ENCODE assay signal across 1 cellular context in the genomic region with DNA sequence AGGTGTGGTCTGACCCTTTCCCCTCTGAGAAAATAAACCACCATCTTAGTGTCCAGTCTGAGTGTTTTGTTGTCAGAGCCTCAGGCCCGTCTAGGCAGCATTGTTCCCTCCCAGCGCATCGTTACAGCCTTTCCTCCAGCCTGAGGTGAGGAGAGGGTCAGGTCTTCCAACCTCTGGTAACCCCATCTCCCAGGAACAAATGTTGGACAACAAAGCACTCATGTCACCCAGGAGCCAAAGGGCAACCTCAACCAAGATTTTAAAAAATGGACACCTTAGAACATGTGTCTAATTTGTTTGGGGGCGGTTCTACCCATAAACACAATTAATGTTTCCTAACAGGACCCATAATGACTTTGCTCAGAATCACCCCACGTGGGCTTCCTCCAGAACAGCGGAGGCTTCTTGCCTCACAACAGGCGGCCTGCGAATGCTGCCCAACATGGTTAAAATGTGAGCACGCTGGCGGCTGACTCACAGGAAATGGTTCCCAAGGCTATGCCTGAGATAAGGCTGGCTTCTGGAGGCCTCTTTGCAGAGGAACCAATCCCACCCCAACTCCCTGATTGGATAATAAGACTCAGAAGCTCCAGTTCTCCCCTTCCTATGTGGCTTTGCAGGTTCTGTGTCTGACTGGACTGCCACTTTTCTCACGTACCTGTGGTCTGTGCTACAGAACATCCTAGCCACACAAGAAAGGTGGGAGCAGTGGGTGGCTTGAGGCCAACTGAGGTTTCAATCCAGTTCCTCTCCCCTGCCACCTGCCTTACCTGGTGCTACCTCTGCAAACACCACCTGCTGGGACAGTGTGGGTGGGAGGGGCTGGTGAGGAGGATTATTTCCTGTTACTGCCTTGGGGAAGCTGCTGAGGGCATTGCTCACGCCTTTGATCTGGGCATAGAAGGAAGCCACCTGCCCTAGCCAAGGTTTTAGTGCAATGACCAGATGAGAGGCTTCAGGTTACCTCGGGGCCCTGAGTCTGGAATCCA.
A peak's percentile ranks its signal among the peaks of the same experiment; 100 is the strongest.
TF ChIP-seq lines count a peak whose summit lies in the region.

No MANE protein-coding gene starts in this region.

TF ChIP-seq in K562, 482 proteins besides CTCF, POLR2A, EP300 and RAD21 (continued from another document):
- TF ChIP-seq, protein P1, sequence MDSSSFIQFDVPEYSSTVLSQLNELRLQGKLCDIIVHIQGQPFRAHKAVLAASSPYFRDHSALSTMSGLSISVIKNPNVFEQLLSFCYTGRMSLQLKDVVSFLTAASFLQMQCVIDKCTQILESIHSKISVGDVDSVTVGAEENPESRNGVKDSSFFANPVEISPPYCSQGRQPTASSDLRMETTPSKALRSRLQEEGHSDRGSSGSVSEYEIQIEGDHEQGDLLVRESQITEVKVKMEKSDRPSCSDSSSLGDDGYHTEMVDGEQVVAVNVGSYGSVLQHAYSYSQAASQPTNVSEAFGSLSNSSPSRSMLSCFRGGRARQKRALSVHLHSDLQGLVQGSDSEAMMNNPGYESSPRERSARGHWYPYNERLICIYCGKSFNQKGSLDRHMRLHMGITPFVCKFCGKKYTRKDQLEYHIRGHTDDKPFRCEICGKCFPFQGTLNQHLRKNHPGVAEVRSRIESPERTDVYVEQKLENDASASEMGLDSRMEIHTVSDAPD (CRISPR knock-in tag; IDR thresholded peaks at IDR 0.05) = no peak
- no peak for TF ChIP-seq NR1H2 (CRISPR knock-in tag; IDR thresholded peaks at IDR 0.05)
- peak; percentile 97 for TF ChIP-seq ZNF589 (CRISPR knock-in tag; IDR thresholded peaks at IDR 0.05; ENCODE audit: low read depth)
- TF ChIP-seq, protein P2, sequence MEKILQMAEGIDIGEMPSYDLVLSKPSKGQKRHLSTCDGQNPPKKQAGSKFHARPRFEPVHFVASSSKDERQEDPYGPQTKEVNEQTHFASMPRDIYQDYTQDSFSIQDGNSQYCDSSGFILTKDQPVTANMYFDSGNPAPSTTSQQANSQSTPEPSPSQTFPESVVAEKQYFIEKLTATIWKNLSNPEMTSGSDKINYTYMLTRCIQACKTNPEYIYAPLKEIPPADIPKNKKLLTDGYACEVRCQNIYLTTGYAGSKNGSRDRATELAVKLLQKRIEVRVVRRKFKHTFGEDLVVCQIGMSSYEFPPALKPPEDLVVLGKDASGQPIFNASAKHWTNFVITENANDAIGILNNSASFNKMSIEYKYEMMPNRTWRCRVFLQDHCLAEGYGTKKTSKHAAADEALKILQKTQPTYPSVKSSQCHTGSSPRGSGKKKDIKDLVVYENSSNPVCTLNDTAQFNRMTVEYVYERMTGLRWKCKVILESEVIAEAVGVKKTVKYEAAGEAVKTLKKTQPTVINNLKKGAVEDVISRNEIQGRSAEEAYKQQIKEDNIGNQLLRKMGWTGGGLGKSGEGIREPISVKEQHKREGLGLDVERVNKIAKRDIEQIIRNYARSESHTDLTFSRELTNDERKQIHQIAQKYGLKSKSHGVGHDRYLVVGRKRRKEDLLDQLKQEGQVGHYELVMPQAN (IDR thresholded peaks at IDR 0.05; ENCODE audit: borderline replicate concordance) = no peak
- TF ChIP-seq TAF7 (tag; IDR thresholded peaks at IDR 0.05) = no peak
- no peak for TF ChIP-seq KLF16 (IDR thresholded peaks at IDR 0.05)
- peak; percentile 91 for TF ChIP-seq DPF2 (IDR thresholded peaks at IDR 0.05)
- no peak for TF ChIP-seq PRMT5 (CRISPR knock-in tag; IDR thresholded peaks at IDR 0.05)
- TF ChIP-seq EGR1 (conservative IDR thresholded peaks at IDR 0.05) = no peak; the same call in 1 of the 2 replicates
- peak; percentile 18; the same call in 1 of the 2 replicates for TF ChIP-seq THRAP3 (IDR thresholded peaks at IDR 0.05; ENCODE audit: borderline replicate concordance)
- TF ChIP-seq RBM14 (IDR thresholded peaks at IDR 0.05; ENCODE audit: borderline replicate concordance, insufficient read depth, low read depth, low read length) = no peak
- no peak for TF ChIP-seq STAG1 (CRISPR knock-in tag; IDR thresholded peaks at IDR 0.05; ENCODE audit: borderline replicate concordance)
- peak; percentile 18; the same call in 1 of the 2 replicates for TF ChIP-seq CTBP1 (IDR thresholded peaks at IDR 0.05; ENCODE audit: borderline replicate concordance)
- TF ChIP-seq PTRF (tag; IDR thresholded peaks at IDR 0.05) = 0 out of 2 replicates have a peak, but pooled peaks have one; percentile 34
- TF ChIP-seq ETV1 (tag; conservative IDR thresholded peaks at IDR 0.05; ENCODE audit: low read depth) = peak; percentile 93
- TF ChIP-seq PCBP1 (IDR thresholded peaks at IDR 0.05; ENCODE audit: low read depth, low read length, poor library complexity, severe bottlenecking) = no peak
- no peak for TF ChIP-seq HOXB6 (CRISPR knock-in tag; IDR thresholded peaks at IDR 0.05; ENCODE audit: borderline replicate concordance)
- peak; percentile 47; the same call in 1 of the 2 replicates for TF ChIP-seq NFXL1 (CRISPR knock-in tag; IDR thresholded peaks at IDR 0.05)
- TF ChIP-seq ZNF165 (CRISPR knock-in tag; IDR thresholded peaks at IDR 0.05; ENCODE audit: borderline replicate concordance) = peak; percentile 80; the same call in 1 of the 2 replicates
- no peak for TF ChIP-seq CBX5 (IDR thresholded peaks at IDR 0.05; ENCODE audit: borderline replicate concordance, low read depth)
- TF ChIP-seq IFI16 (CRISPR knock-in tag; IDR thresholded peaks at IDR 0.05) = no peak
- 0 out of 2 replicates have a peak, but pooled peaks have one; percentile 11 for TF ChIP-seq ELF4 (CRISPR knock-in tag; IDR thresholded peaks at IDR 0.05)
